ENCODE assay signal across 12 cellular contexts in genomic region chr20:47347661-47348462, GRCh38. TPM values are rescaled to one million over a fixed set of nuclear protein-coding genes. Genes with fewer than 3 reads are reported as not detected.
DNase-seq lines count a peak whose midpoint lies in the region; ATAC-seq and TF ChIP-seq lines count a peak whose summit lies in the region.
"Had no signal": no experiment of that assay in that cellular context is flagged by ENCODE, and none has a peak within 500 bp of the region (broad histone marks: within the 10 kb centered on the region; RNA-seq: fewer than 3 reads in every experiment).

No MANE protein-coding gene starts in this region.

- H2BK5ac ChIP-seq in trophoblast cell (ENCODE audit: low read depth, low read length, poor library complexity), result peak overlapping the region; percentile 89

- peaks cover 9% of the 10 kb centered on the region for H3K4me1 Mint-ChIP-seq in glutamatergic neuron (ENCODE audit: low read depth, unreplicated experiment)

- peaks cover 52 to 74% (median 69%) of the 10 kb centered on the region in 11 experiments for H3K36me3 ChIP-seq in BLaER1 treated with 17β-estradiol and CSF1 and Interleukin-3, amounts not matched to agents 10 nM and 100 nM
- peaks cover 11 to 14% of the 10 kb centered on the region in 2 experiments for H3K36me3 ChIP-seq in trophoblast cell (ENCODE audit: control insufficient read depth in 1 of 2, insufficient read depth in 2 of 2, low read length in 2 of 2)

- H4K12ac ChIP-seq in trophoblast cell (ENCODE audit: low read depth, low read length), result no peak overlapping the region

- H4K20me1 ChIP-seq in BLaER1 treated with 17β-estradiol and CSF1 and Interleukin-3, amounts not matched to agents 10 nM and 100 nM, result peaks cover 16 to 82% (median 64%) of the 10 kb centered on the region in 11 experiments; a peak in 18 of 22 replicates

- H3K27me3 ChIP-seq in BLaER1 treated with 17β-estradiol and CSF1 and Interleukin-3, amounts not matched to agents 10 nM and 100 nM, result no peaks in the 10 kb centered on the region
- H3K27me3 ChIP-seq in trophoblast cell (ENCODE audit: insufficient read depth, low read length), result no peaks in the 10 kb centered on the region

- POLR2A ChIA-PET in RWPE1 (lab: Yijun Ruan, JAX; ENCODE audit: low non-redundant PET), result no interaction called here

- H2AFZ ChIP-seq in trophoblast cell (ENCODE audit: insufficient read depth, low read length, poor library complexity), result no peak overlapping the region

- peak overlapping the region; percentile 57 for H3K4ac ChIP-seq in trophoblast cell (ENCODE audit: low read depth, low read length)

- ATAC-seq in HG02840 (IDR thresholded peaks at IDR 0.05; ENCODE audit: low FRiP score, unreplicated experiment), result no peak

- peak overlapping the region; percentile 84 for H4K8ac ChIP-seq in trophoblast cell (ENCODE audit: low read depth, low read length)

- peaks cover 65 to 93% (median 70%) of the 10 kb centered on the region in 10 experiments for H3K4me1 ChIP-seq in BLaER1 treated with 17β-estradiol and CSF1 and Interleukin-3, amounts not matched to agents 10 nM and 100 nM
- peaks cover 28 to 40% of the 10 kb centered on the region in 2 experiments for H3K4me1 ChIP-seq in trophoblast cell (ENCODE audit: control insufficient read depth in 1 of 2, insufficient read depth in 2 of 2, low read length in 2 of 2)

- peaks cover 31% of the 10 kb centered on the region for H3K79me1 ChIP-seq in trophoblast cell (ENCODE audit: low read length)

- peak overlapping the region; percentile 43 to 100 (median 96) for H3K27ac ChIP-seq in BLaER1 treated with 17β-estradiol and CSF1 and Interleukin-3, amounts not matched to agents 10 nM and 100 nM
- H3K27ac ChIP-seq in RWPE1, result peak overlapping the region; percentile 22; the same call in 1 of the 2 replicates
- H3K27ac ChIP-seq in trophoblast cell (ENCODE audit: low read depth, low read length), result peak overlapping the region; percentile 69

- H3K4me3 ChIP-seq in BLaER1 treated with 17β-estradiol and CSF1 and Interleukin-3, amounts not matched to agents 10 nM and 100 nM, result 0 out of 20 replicates have a peak overlapping the region, but pooled peaks of 1 of the 10 experiments have one; percentile 15
- H3K4me3 ChIP-seq in trophoblast cell (ENCODE audit: low read depth, low read length), result no peak overlapping the region

- no peaks in the 10 kb centered on the region for H3K36me3 Mint-ChIP-seq in glutamatergic neuron (ENCODE audit: unreplicated experiment)

- TF ChIP-seq CTCF in RWPE1 (conservative IDR thresholded peaks at IDR 0.05; ENCODE audit: low read depth) (no peak), glutamatergic neuron (IDR thresholded peaks at IDR 0.05; ENCODE audit: partially characterized antibody, unreplicated experiment) (no peak)

- H3K23ac ChIP-seq in trophoblast cell (ENCODE audit: low read length), result no peak overlapping the region

- H3K9me3 ChIP-seq in BLaER1 treated with 17β-estradiol and CSF1 and Interleukin-3, amounts not matched to agents 10 nM and 100 nM (replicated peaks in 1 of 11), result no peaks in the 10 kb centered on the region
- no peaks in the 10 kb centered on the region for H3K9me3 ChIP-seq in trophoblast cell (ENCODE audit: insufficient read depth, low read depth, low read length)
- H3K9me3 ChIP-seq: Caco-2 had no signal

- H3K14ac ChIP-seq in trophoblast cell (ENCODE audit: low read length), result no peak overlapping the region

- peak overlapping the region; percentile 70 for H2BK12ac ChIP-seq in trophoblast cell (ENCODE audit: low read length)

- H3K27me3 Mint-ChIP-seq in glutamatergic neuron (ENCODE audit: unreplicated experiment), result peaks cover 2% of the 10 kb centered on the region

- peak overlapping the region; percentile 91 for H2AK5ac ChIP-seq in trophoblast cell (ENCODE audit: low read length)

- H3K79me2 ChIP-seq in trophoblast cell (ENCODE audit: control insufficient read depth, insufficient read depth, low read length, poor library complexity), result peaks cover 18% of the 10 kb centered on the region

- CTCF ChIA-PET in RWPE1 (lab: Yijun Ruan, JAX), result interaction anchor here (0.6 to 0.8 kb wide), 2 partner anchors 36 to 149 kb away, joined by 3 read pairs; no protein-coding TSS in a partner anchor

- peak overlapping the region; percentile 38 for H3K4me3 Mint-ChIP-seq in glutamatergic neuron (ENCODE audit: unreplicated experiment)
- H3K4me3 Mint-ChIP-seq: HFFc6 had no signal

- DNase-seq in RWPE1 (ENCODE audit: low spot score), result no peak
- no peak for DNase-seq in glutamatergic neuron
- no peak for DNase-seq in trophoblast cell
- DNase-seq in cortex of kidney (lab: John Stamatoyannopoulos, UW), result no peak
- DNase-seq in HuH-7 (ENCODE audit: low spot score), result no peak
- no peak for DNase-seq in activated CD8-positive, alpha-beta memory T cell treated with anti-CD3 and anti-CD28 coated beads, Interleukin-2, amount 50 U/mL, for 48 hours
- DNase-seq: activated T-cell treated with anti-CD3 and anti-CD28 coated beads, Interleukin-2, amount 50 U/mL, for 48 hours; Caco-2; HFFc6; NCI-H2081 had no signal

- peak overlapping the region; percentile 76 for H3K18ac ChIP-seq in trophoblast cell (ENCODE audit: low read length)

- peak overlapping the region in 9 of 11 experiments; percentile 1 to 49 (median 24); a peak in 11 of 22 replicates for H3K9ac ChIP-seq in BLaER1 treated with 17β-estradiol and CSF1 and Interleukin-3, amounts not matched to agents 10 nM and 100 nM
- no peak overlapping the region for H3K9ac ChIP-seq in trophoblast cell (ENCODE audit: low read length)

- peak overlapping the region; percentile 84 for H2BK120ac ChIP-seq in trophoblast cell (ENCODE audit: insufficient read depth, low read length, poor library complexity)

- H3K9me3 Mint-ChIP-seq in glutamatergic neuron (ENCODE audit: unreplicated experiment), result peaks cover 2% of the 10 kb centered on the region
- H3K9me3 Mint-ChIP-seq: HFFc6 had no signal

- peak overlapping the region; percentile 90 to 100 (median 97) for H3K4me2 ChIP-seq in BLaER1 treated with 17β-estradiol and CSF1 and Interleukin-3, amounts not matched to agents 10 nM and 100 nM
- peak overlapping the region; percentile 20 for H3K4me2 ChIP-seq in trophoblast cell (ENCODE audit: low read length)

- no CpG with 5 or more reads among the region's 4 CpGs for WGBS in trophoblast cell (ENCODE audit: extremely low coverage, insufficient coverage, insufficient read length)

- peak overlapping the region; percentile 92 for H4K91ac ChIP-seq in trophoblast cell (ENCODE audit: low read depth, low read length)

- H3K27ac Mint-ChIP-seq in glutamatergic neuron (ENCODE audit: unreplicated experiment), result peak overlapping the region; percentile 43
- H3K27ac Mint-ChIP-seq: HFFc6 had no signal

RNA-seq across cellular contexts. Expression of gene ZMYND8, which starts 8.6 kb away (rescaled TPM):
- total RNA-seq in glutamatergic neuron (ENCODE audit: unreplicated experiment), result 116 TPM
- 44.5 and 45.1 TPM in 2 replicates for polyA plus RNA-seq in trophoblast cell (2013)

Comparison
In these comparisons a context has a peak if more than half of its experiments do, and no peak if none do; other contexts are left out.
1. H3K27ac ChIP-seq: peak in every context shown above with its lines; median percentile 96 in BLaER1 treated with 17β-estradiol and CSF1 and Interleukin-3, amounts not matched to agents 10 nM and 100 nM; 69 in trophoblast cell; 22 in RWPE1.